Comparison of ENCODE assay signal across 1 cellular context in the genomic region with DNA sequence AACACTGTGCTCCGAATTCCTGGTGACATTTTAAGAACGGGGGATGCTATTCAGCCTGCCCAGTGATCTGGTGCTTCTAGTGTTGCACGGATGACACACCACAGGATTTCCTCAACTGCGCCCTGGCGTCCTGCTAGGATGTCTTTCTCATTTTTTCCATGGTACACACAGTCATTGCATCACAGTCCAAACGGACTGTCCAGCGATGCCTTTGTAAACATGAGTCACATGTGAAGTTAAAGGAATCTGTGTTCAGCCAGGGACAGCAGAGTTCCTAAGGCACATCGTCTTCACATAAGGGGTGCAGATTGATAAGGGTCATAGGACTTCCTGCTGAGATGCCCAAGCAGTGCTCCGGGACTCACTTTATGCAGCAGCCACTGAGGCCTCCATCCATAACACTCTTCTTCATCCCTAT.
TF ChIP-seq lines count a peak whose summit lies in the region.

No MANE protein-coding gene starts in this region.

TF ChIP-seq in HepG2, 621 proteins besides CTCF, POLR2A, EP300 and RAD21 (continued from another document and continues in another):
- TF ChIP-seq ZC3H4 (CRISPR knock-in tag; IDR thresholded peaks at IDR 0.05; ENCODE audit: borderline replicate concordance): no peak
- no peak; the same call in 1 of the 2 replicates for TF ChIP-seq GFI1 (CRISPR knock-in tag; IDR thresholded peaks at IDR 0.05; ENCODE audit: borderline replicate concordance)
- TF ChIP-seq RBAK (CRISPR knock-in tag; IDR thresholded peaks at IDR 0.05): no peak
- TF ChIP-seq ZSCAN9 (CRISPR knock-in tag; IDR thresholded peaks at IDR 0.05; ENCODE audit: borderline replicate concordance): peak; percentile 86; the same call in 1 of the 2 replicates
- TF ChIP-seq TEAD3 (CRISPR knock-in tag; optimal IDR thresholded peaks at IDR 0.05; ENCODE audit: borderline replicate concordance): peak; percentile 93
- TF ChIP-seq, protein P1, sequence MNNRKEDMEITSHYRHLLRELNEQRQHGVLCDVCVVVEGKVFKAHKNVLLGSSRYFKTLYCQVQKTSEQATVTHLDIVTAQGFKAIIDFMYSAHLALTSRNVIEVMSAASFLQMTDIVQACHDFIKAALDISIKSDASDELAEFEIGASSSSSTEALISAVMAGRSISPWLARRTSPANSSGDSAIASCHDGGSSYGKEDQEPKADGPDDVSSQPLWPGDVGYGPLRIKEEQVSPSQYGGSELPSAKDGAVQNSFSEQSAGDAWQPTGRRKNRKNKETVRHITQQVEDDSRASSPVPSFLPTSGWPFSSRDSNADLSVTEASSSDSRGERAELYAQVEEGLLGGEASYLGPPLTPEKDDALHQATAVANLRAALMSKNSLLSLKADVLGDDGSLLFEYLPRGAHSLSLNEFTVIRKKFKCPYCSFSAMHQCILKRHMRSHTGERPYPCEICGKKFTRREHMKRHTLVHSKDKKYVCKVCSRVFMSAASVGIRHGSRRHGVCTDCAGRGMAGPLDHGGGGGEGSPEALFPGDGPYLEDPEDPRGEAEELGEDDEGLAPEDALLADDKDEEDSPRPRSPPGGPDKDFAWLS (CRISPR knock-in tag; IDR thresholded peaks at IDR 0.05; ENCODE audit: borderline replicate concordance): no peak
- no peak for TF ChIP-seq SMAD1 (CRISPR knock-in tag; IDR thresholded peaks at IDR 0.05; ENCODE audit: borderline replicate concordance, low read depth)
- TF ChIP-seq ZNF3 (CRISPR knock-in tag; IDR thresholded peaks at IDR 0.05): no peak
- no peak for TF ChIP-seq ZZZ3 (CRISPR knock-in tag; IDR thresholded peaks at IDR 0.05; ENCODE audit: borderline replicate concordance)
- peak; percentile 52; the same call in 1 of the 2 replicates for TF ChIP-seq ZNF431 (CRISPR knock-in tag; IDR thresholded peaks at IDR 0.05; ENCODE audit: borderline replicate concordance, low read depth)
- TF ChIP-seq REXO4 (CRISPR knock-in tag; IDR thresholded peaks at IDR 0.05; ENCODE audit: borderline replicate concordance): no peak
- no peak for TF ChIP-seq YY1 (IDR thresholded peaks at IDR 0.05; ENCODE audit: insufficient read depth, insufficient replicate concordance, low read depth, low read length)
- TF ChIP-seq ZBTB7A (CRISPR knock-in tag; IDR thresholded peaks at IDR 0.05): no peak
- TF ChIP-seq STAG1 (CRISPR knock-in tag; IDR thresholded peaks at IDR 0.05): no peak
- no peak for TF ChIP-seq ZNF446 (CRISPR knock-in tag; IDR thresholded peaks at IDR 0.05)
- TF ChIP-seq HOXA5 (CRISPR knock-in tag; IDR thresholded peaks at IDR 0.05): no peak
- TF ChIP-seq BORCS8-MEF2B (CRISPR knock-in tag; IDR thresholded peaks at IDR 0.05): 0 out of 2 replicates have a peak, but pooled peaks have one; percentile 57
- peak; percentile 74; the same call in 1 of the 2 replicates for TF ChIP-seq YEATS2 (CRISPR knock-in tag; IDR thresholded peaks at IDR 0.05; ENCODE audit: borderline replicate concordance)
- TF ChIP-seq, protein P2, sequence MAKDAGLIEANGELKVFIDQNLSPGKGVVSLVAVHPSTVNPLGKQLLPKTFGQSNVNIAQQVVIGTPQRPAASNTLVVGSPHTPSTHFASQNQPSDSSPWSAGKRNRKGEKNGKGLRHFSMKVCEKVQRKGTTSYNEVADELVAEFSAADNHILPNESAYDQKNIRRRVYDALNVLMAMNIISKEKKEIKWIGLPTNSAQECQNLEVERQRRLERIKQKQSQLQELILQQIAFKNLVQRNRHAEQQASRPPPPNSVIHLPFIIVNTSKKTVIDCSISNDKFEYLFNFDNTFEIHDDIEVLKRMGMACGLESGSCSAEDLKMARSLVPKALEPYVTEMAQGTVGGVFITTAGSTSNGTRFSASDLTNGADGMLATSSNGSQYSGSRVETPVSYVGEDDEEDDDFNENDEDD (CRISPR knock-in tag; IDR thresholded peaks at IDR 0.05; ENCODE audit: borderline replicate concordance): peak; percentile 33; the same call in 1 of the 2 replicates
- TF ChIP-seq, protein P3, sequence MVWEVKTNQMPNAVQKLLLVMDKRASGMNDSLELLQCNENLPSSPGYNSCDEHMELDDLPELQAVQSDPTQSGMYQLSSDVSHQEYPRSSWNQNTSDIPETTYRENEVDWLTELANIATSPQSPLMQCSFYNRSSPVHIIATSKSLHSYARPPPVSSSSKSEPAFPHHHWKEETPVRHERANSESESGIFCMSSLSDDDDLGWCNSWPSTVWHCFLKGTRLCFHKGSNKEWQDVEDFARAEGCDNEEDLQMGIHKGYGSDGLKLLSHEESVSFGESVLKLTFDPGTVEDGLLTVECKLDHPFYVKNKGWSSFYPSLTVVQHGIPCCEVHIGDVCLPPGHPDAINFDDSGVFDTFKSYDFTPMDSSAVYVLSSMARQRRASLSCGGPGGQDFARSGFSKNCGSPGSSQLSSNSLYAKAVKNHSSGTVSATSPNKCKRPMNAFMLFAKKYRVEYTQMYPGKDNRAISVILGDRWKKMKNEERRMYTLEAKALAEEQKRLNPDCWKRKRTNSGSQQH (CRISPR knock-in tag; IDR thresholded peaks at IDR 0.05; ENCODE audit: low read depth): peak; percentile 76; the same call in 1 of the 2 replicates
- no peak for TF ChIP-seq ZNF20 (CRISPR knock-in tag; IDR thresholded peaks at IDR 0.05)
- TF ChIP-seq, protein P4, sequence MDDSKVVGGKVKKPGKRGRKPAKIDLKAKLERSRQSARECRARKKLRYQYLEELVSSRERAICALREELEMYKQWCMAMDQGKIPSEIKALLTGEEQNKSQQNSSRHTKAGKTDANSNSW (CRISPR knock-in tag; IDR thresholded peaks at IDR 0.05; ENCODE audit: borderline replicate concordance): no peak
- no peak for TF ChIP-seq PLRG1 (conservative IDR thresholded peaks at IDR 0.05)
- peak; percentile 99 for TF ChIP-seq FOXK1 (CRISPR knock-in tag; IDR thresholded peaks at IDR 0.05; ENCODE audit: borderline replicate concordance, low read depth)
- TF ChIP-seq, protein P5, sequence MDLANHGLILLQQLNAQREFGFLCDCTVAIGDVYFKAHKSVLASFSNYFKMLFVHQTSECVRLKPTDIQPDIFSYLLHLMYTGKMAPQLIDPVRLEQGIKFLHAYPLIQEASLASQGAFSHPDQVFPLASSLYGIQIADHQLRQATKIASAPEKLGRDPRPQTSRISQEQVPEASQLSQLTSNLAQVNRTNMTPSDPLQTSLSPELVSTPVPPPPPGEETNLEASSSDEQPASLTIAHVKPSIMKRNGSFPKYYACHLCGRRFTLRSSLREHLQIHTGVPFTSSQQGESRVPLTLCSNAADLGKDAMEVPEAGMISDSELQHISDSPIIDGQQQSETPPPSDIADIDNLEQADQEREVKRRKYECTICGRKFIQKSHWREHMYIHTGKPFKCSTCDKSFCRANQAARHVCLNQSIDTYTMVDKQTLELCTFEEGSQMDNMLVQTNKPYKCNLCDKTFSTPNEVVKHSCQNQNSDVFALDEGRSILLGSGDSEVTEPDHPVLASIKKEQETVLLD (CRISPR knock-in tag; IDR thresholded peaks at IDR 0.05; ENCODE audit: low read depth): no peak
- TF ChIP-seq, protein P6, sequence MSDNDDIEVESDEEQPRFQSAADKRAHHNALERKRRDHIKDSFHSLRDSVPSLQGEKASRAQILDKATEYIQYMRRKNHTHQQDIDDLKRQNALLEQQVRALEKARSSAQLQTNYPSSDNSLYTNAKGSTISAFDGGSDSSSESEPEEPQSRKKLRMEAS (IDR thresholded peaks at IDR 0.05): peak; percentile 83
- TF ChIP-seq, protein P7, sequence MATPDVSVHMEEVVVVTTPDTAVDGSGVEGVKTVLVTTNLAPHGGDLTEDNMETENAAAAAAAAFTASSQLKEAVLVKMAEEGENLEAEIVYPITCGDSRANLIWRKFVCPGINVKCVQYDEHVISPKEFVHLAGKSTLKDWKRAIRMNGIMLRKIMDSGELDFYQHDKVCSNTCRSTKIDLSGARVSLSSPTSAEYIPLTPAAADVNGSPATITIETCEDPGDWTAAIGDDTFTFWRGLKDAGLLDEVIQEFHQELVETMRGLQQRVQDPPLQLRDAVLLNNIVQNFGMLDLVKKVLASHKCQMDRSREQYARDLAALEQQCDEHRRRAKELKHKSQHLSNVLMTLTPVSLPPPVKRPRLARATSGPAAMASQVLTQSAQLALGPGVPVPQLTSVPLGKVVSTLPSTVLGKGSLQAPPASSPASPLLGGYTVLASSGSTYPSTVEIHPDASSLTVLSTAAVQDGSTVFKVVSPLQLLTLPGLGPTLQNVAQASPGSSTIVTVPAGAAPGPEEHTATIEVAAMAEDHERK (CRISPR knock-in tag; IDR thresholded peaks at IDR 0.05; ENCODE audit: low read depth): no peak
- peak; percentile 73; the same call in 1 of the 2 replicates for TF ChIP-seq FOXA1 (IDR thresholded peaks at IDR 0.05)
- TF ChIP-seq FOXA1 (CRISPR knock-in tag; IDR thresholded peaks at IDR 0.05): peak; percentile 99
- no peak for TF ChIP-seq ZNF879 (CRISPR knock-in tag; IDR thresholded peaks at IDR 0.05)
- peak; percentile 88; the same call in 1 of the 2 replicates for TF ChIP-seq ZNF788 (CRISPR knock-in tag; IDR thresholded peaks at IDR 0.05; ENCODE audit: borderline replicate concordance)
- TF ChIP-seq, protein P8, sequence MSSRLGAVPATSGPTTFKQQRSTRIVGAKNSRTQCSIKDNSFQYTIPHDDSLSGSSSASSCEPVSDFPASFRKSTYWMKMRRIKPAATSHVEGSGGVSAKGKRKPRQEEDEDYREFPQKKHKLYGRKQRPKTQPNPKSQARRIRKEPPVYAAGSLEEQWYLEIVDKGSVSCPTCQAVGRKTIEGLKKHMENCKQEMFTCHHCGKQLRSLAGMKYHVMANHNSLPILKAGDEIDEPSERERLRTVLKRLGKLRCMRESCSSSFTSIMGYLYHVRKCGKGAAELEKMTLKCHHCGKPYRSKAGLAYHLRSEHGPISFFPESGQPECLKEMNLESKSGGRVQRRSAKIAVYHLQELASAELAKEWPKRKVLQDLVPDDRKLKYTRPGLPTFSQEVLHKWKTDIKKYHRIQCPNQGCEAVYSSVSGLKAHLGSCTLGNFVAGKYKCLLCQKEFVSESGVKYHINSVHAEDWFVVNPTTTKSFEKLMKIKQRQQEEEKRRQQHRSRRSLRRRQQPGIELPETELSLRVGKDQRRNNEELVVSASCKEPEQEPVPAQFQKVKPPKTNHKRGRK (CRISPR knock-in tag; IDR thresholded peaks at IDR 0.05): no peak; the same call in none of the 2 replicates
- peak; percentile 37; the same call in 1 of the 2 replicates for TF ChIP-seq ZFX (CRISPR knock-in tag; IDR thresholded peaks at IDR 0.05; ENCODE audit: low read depth)
- TF ChIP-seq, protein P9, sequence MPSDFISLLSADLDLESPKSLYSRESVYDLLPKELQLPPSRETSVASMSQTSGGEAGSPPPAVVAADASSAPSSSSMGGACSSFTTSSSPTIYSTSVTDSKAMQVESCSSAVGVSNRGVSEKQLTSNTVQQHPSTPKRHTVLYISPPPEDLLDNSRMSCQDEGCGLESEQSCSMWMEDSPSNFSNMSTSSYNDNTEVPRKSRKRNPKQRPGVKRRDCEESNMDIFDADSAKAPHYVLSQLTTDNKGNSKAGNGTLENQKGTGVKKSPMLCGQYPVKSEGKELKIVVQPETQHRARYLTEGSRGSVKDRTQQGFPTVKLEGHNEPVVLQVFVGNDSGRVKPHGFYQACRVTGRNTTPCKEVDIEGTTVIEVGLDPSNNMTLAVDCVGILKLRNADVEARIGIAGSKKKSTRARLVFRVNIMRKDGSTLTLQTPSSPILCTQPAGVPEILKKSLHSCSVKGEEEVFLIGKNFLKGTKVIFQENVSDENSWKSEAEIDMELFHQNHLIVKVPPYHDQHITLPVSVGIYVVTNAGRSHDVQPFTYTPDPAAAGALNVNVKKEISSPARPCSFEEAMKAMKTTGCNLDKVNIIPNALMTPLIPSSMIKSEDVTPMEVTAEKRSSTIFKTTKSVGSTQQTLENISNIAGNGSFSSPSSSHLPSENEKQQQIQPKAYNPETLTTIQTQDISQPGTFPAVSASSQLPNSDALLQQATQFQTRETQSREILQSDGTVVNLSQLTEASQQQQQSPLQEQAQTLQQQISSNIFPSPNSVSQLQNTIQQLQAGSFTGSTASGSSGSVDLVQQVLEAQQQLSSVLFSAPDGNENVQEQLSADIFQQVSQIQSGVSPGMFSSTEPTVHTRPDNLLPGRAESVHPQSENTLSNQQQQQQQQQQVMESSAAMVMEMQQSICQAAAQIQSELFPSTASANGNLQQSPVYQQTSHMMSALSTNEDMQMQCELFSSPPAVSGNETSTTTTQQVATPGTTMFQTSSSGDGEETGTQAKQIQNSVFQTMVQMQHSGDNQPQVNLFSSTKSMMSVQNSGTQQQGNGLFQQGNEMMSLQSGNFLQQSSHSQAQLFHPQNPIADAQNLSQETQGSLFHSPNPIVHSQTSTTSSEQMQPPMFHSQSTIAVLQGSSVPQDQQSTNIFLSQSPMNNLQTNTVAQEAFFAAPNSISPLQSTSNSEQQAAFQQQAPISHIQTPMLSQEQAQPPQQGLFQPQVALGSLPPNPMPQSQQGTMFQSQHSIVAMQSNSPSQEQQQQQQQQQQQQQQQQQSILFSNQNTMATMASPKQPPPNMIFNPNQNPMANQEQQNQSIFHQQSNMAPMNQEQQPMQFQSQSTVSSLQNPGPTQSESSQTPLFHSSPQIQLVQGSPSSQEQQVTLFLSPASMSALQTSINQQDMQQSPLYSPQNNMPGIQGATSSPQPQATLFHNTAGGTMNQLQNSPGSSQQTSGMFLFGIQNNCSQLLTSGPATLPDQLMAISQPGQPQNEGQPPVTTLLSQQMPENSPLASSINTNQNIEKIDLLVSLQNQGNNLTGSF (CRISPR knock-in tag; IDR thresholded peaks at IDR 0.05): no peak
- peak; percentile 87; the same call in 1 of the 2 replicates for TF ChIP-seq SMARCC2 (IDR thresholded peaks at IDR 0.05)
- no peak for TF ChIP-seq HNRNPK (IDR thresholded peaks at IDR 0.05; ENCODE audit: low read depth, low read length, poor library complexity, severe bottlenecking)
- TF ChIP-seq ATF7 (IDR thresholded peaks at IDR 0.05): peak; percentile 68
- TF ChIP-seq ATF7 (CRISPR knock-in tag; IDR thresholded peaks at IDR 0.05): peak; percentile 93
- TF ChIP-seq ERF (CRISPR knock-in tag; IDR thresholded peaks at IDR 0.05): peak; percentile 90
- TF ChIP-seq ZNF777 (CRISPR knock-in tag; IDR thresholded peaks at IDR 0.05): no peak
- TF ChIP-seq ZNF235 (CRISPR knock-in tag; IDR thresholded peaks at IDR 0.05; ENCODE audit: borderline replicate concordance): no peak
- peak; percentile 66; the same call in 1 of the 2 replicates for TF ChIP-seq HNF4G (IDR thresholded peaks at IDR 0.05; ENCODE audit: borderline replicate concordance, low read depth, low read length)
- no peak; the same call in 1 of the 2 replicates for TF ChIP-seq HNF4G (CRISPR knock-in tag; IDR thresholded peaks at IDR 0.05; ENCODE audit: borderline replicate concordance, low read depth)
- no peak for TF ChIP-seq HNRNPH1 (optimal IDR thresholded peaks at IDR 0.05; ENCODE audit: low read depth, low read length)
- TF ChIP-seq, protein P10, sequence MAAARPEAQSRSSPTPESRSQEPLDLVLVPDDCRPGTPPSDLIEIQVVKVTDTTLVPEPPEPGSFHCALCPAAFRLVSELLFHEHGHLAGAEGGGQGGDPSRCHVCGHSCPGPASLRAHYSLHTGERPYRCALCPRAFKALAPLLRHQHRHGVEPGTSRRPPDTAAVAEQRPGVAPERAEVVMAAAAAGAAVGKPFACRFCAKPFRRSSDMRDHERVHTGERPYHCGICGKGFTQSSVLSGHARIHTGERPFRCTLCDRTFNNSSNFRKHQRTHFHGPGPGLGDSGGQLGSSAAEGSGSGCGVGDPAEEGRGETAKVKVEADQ (CRISPR knock-in tag; IDR thresholded peaks at IDR 0.05; ENCODE audit: borderline replicate concordance): no peak
- TF ChIP-seq FOXO1 (CRISPR knock-in tag; IDR thresholded peaks at IDR 0.05): peak; percentile 95
- no peak for TF ChIP-seq MAF1 (CRISPR knock-in tag; IDR thresholded peaks at IDR 0.05; ENCODE audit: borderline replicate concordance)
- peak; percentile 36 for TF ChIP-seq CCAR2 (optimal IDR thresholded peaks at IDR 0.05; ENCODE audit: low read depth, low read length)
